In genomic region chr4:84847978-84848377, GRCh38 we compare ENCODE assay signal across 16 cellular contexts.
"Had no signal": no experiment of that assay in that cellular context is flagged by ENCODE, and none has a peak within 500 bp of the region (broad histone marks: within the 10 kb centered on the region; RNA-seq: fewer than 3 reads in every experiment).

No MANE protein-coding gene starts in this region.

- H3K9me3 Mint-ChIP-seq: activated CD4-positive, alpha-beta T cell treated with anti-CD3 and anti-CD28 coated beads, Interleukin-2, amount 10 ng/mL, durations not matched to agents 7 days and 5 days; activated naive CD8-positive, alpha-beta T cell treated with anti-CD3 and anti-CD28 coated beads for 36 hours; activated T-helper 1 cell treated with anti-CD3 and anti-CD28 coated beads, Interleukin-12 subunit alpha, Interleukin-12 subunit beta, Interleukin-2, Interleukin-4 antibody, amounts not matched to agents 30 ng/mL and 10 ng/mL and 1 ng/mL, durations not matched to agents 14 hours and 24 hours and 36 hours; stimulated activated naive CD8-positive, alpha-beta T cell treated with anti-CD3 and anti-CD28 coated beads, Interleukin-15, amount 100 ng/mL, for 72 hours; T-helper 2 cell treated with Interferon-gamma antibody and Interleukin-4, amounts not matched to agents 5 μg/mL and 100 μg/mL, for 36 hours had no signal

- H3K9me3 ChIP-seq: sigmoid colon, thoracic aorta had no signal

- H3K27me3 Mint-ChIP-seq: stimulated activated naive CD8-positive, alpha-beta T cell treated with anti-CD3 and anti-CD28 coated beads, Interleukin-15, amount 100 ng/mL, for 72 hours had no signal

- H3K4me3 ChIP-seq: lung, sigmoid colon, thoracic aorta had no signal

- H3K4me3 Mint-ChIP-seq: activated CD4-positive, alpha-beta T cell treated with anti-CD3 and anti-CD28 coated beads, Interleukin-2, amount 10 ng/mL, durations not matched to agents 7 days and 5 days; activated naive CD8-positive, alpha-beta T cell treated with anti-CD3 and anti-CD28 coated beads for 36 hours; activated T-helper 1 cell treated with anti-CD3 and anti-CD28 coated beads, Interleukin-12 subunit alpha, Interleukin-12 subunit beta, Interleukin-2, Interleukin-4 antibody, amounts not matched to agents 30 ng/mL and 10 ng/mL and 1 ng/mL, durations not matched to agents 14 hours and 24 hours and 36 hours; immature natural killer cell; neural crest cell; stimulated activated naive CD8-positive, alpha-beta T cell treated with anti-CD3 and anti-CD28 coated beads, Interleukin-15, amount 100 ng/mL, for 72 hours; T-helper 2 cell treated with Interferon-gamma antibody and Interleukin-4, amounts not matched to agents 5 μg/mL and 100 μg/mL, for 36 hours had no signal

- H3K36me3 ChIP-seq: thoracic aorta had no signal

- H3K36me3 Mint-ChIP-seq: activated naive CD8-positive, alpha-beta T cell treated with anti-CD3 and anti-CD28 coated beads for 36 hours; immature natural killer cell had no signal

- H3K27ac ChIP-seq: sigmoid colon had no signal

- DNase-seq: activated CD4-positive, alpha-beta T cell treated with anti-CD3 and anti-CD28 coated beads, Interleukin-2, amount 10 ng/mL, durations not matched to agents 7 days and 5 days; activated CD8-positive, alpha-beta memory T cell treated with anti-CD3 and anti-CD28 coated beads, Interleukin-2, amount 50 U/mL, for 48 hours; activated naive CD8-positive, alpha-beta T cell treated with anti-CD3 and anti-CD28 coated beads for 36 hours; anterior cingulate cortex; foreskin fibroblast; head of caudate nucleus; immature natural killer cell; midbrain; sigmoid colon; stimulated activated CD4-positive, alpha-beta T cell treated with anti-CD3 and anti-CD28 coated beads, Interleukin-1b, Interleukin-23, amount 100 ng/mL, for 48 hours; stimulated activated naive CD8-positive, alpha-beta T cell treated with anti-CD3 and anti-CD28 coated beads, Interleukin-15, amount 100 ng/mL, for 72 hours had no signal

- H3K27me3 ChIP-seq: sigmoid colon had no signal

- H3K4me1 Mint-ChIP-seq: activated CD4-positive, alpha-beta T cell treated with anti-CD3 and anti-CD28 coated beads, Interleukin-2, amount 10 ng/mL, durations not matched to agents 7 days and 5 days; activated naive CD8-positive, alpha-beta T cell treated with anti-CD3 and anti-CD28 coated beads for 36 hours; immature natural killer cell; stimulated activated naive CD8-positive, alpha-beta T cell treated with anti-CD3 and anti-CD28 coated beads, Interleukin-15, amount 100 ng/mL, for 72 hours had no signal

- H3K27ac Mint-ChIP-seq: activated CD4-positive, alpha-beta T cell treated with anti-CD3 and anti-CD28 coated beads, Interleukin-2, amount 10 ng/mL, durations not matched to agents 7 days and 5 days; activated naive CD8-positive, alpha-beta T cell treated with anti-CD3 and anti-CD28 coated beads for 36 hours; activated T-helper 1 cell treated with anti-CD3 and anti-CD28 coated beads, Interleukin-12 subunit alpha, Interleukin-12 subunit beta, Interleukin-2, Interleukin-4 antibody, amounts not matched to agents 30 ng/mL and 10 ng/mL and 1 ng/mL, durations not matched to agents 14 hours and 24 hours and 36 hours; immature natural killer cell; stimulated activated naive CD8-positive, alpha-beta T cell treated with anti-CD3 and anti-CD28 coated beads, Interleukin-15, amount 100 ng/mL, for 72 hours; T-helper 2 cell treated with Interferon-gamma antibody and Interleukin-4, amounts not matched to agents 5 μg/mL and 100 μg/mL, for 36 hours had no signal
